ENCODE assay signal across 20 cellular contexts in the genomic region with DNA sequence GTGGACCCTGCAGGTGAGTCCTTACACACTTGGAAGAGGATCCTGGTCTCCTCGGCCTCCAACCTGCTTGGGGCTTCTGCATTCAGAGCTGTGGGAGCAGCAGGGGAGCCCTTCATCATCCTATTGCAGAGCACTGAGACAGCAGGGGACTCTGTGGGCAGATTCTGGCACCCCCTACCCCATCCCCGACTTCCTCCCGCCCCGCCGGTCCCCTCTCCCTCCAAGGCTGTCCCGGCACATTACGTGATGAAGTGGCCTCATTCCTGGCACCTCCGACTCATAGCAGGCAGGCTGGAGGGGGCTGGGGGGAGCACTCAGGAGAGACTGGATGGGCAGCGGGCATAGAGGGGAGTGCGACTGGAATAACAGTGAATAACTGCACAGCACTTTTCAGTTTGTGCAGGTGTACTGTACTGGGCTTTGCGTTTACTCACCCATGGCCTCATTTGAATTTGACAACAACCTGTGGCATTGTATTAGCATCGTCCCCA.
"Had no signal": no experiment of that assay in that cellular context is flagged by ENCODE, and none has a peak within 500 bp of the region (broad histone marks: within the 10 kb centered on the region; RNA-seq: fewer than 3 reads in every experiment).

No MANE protein-coding gene starts in this region.

- H3K4me1 Mint-ChIP-seq: naive thymus-derived CD8-positive, alpha-beta T cell; stimulated activated effector memory CD8-positive, alpha-beta T cell treated with anti-CD3 and anti-CD28 coated beads, Interleukin-12 subunit alpha, Interleukin-12 subunit beta, amount 100 ng/mL, for 72 hours had no signal

- H3K9me3 Mint-ChIP-seq: naive thymus-derived CD8-positive, alpha-beta T cell; stimulated activated effector memory CD8-positive, alpha-beta T cell treated with anti-CD3 and anti-CD28 coated beads, Interleukin-12 subunit alpha, Interleukin-12 subunit beta, amount 100 ng/mL, for 72 hours had no signal

- H2AFZ ChIP-seq: parathyroid adenoma had no signal

- ATAC-seq: gastrocnemius medialis; mucosa of descending colon; naive thymus-derived CD8-positive, alpha-beta T cell; stimulated activated effector memory CD8-positive, alpha-beta T cell treated with anti-CD3 and anti-CD28 coated beads, Interleukin-12 subunit alpha, Interleukin-12 subunit beta, amount 100 ng/mL, for 72 hours; stimulated activated naive CD8-positive, alpha-beta T cell treated with anti-CD3 and anti-CD28 coated beads, Interleukin-15, Interleukin-2, amounts not matched to agents 100 U/mL and 50 U/mL, for 24 hours had no signal

- H3K4me3 Mint-ChIP-seq: naive thymus-derived CD8-positive, alpha-beta T cell; stimulated activated effector memory CD8-positive, alpha-beta T cell treated with anti-CD3 and anti-CD28 coated beads, Interleukin-12 subunit alpha, Interleukin-12 subunit beta, amount 100 ng/mL, for 72 hours had no signal

- H3K27me3 ChIP-seq: gastrocnemius medialis, upper lobe of left lung, uterus had no signal

- H3K79me2 ChIP-seq: parathyroid adenoma had no signal

- H3K36me3 Mint-ChIP-seq: naive thymus-derived CD8-positive, alpha-beta T cell; stimulated activated effector memory CD8-positive, alpha-beta T cell treated with anti-CD3 and anti-CD28 coated beads, Interleukin-12 subunit alpha, Interleukin-12 subunit beta, amount 100 ng/mL, for 72 hours had no signal

- H3K27ac Mint-ChIP-seq: stimulated activated effector memory CD8-positive, alpha-beta T cell treated with anti-CD3 and anti-CD28 coated beads, Interleukin-12 subunit alpha, Interleukin-12 subunit beta, amount 100 ng/mL, for 72 hours had no signal

- FAIRE-seq: islet of Langerhans, small intestine had no signal

- H3K4me3 ChIP-seq: esophagus muscularis mucosa, gastrocnemius medialis, heart right ventricle, mucosa of descending colon, tibial artery, upper lobe of left lung, uterus had no signal

- H3K27ac ChIP-seq: epithelial cell of prostate, esophagus muscularis mucosa, gastrocnemius medialis, heart right ventricle, parathyroid adenoma, tibial artery, upper lobe of left lung, uterus had no signal

- H3K4me1 ChIP-seq: esophagus muscularis mucosa, gastrocnemius medialis, heart right ventricle, parathyroid adenoma, tibial artery, upper lobe of left lung, uterus had no signal

- H3K9ac ChIP-seq: parathyroid adenoma had no signal

- H3K36me3 ChIP-seq: esophagus muscularis mucosa, gastrocnemius medialis, heart right ventricle, tibial artery, upper lobe of left lung, uterus had no signal

- DNase-seq: effector memory CD4-positive, alpha-beta T cell; gastrocnemius medialis; heart right ventricle; hypothalamus; kidney glomerular epithelial cell; mammary epithelial cell; mucosa of descending colon; naive thymus-derived CD8-positive, alpha-beta T cell; small intestine; stimulated activated CD4-positive, alpha-beta T cell treated with anti-CD3 and anti-CD28 coated beads, Interleukin-12 subunit alpha, Interleukin-12 subunit beta, amount 100 ng/mL, for 4 hours; stimulated activated CD4-positive, alpha-beta T cell treated with anti-CD3 and anti-CD28 coated beads, Interleukin-4, amount 100 ng/mL, for 1 hour; stimulated activated naive CD8-positive, alpha-beta T cell treated with anti-CD3 and anti-CD28 coated beads, Interleukin-15, Interleukin-2, amounts not matched to agents 100 U/mL and 50 U/mL, for 24 hours; uterus had no signal

- H3K9me3 ChIP-seq: esophagus muscularis mucosa, gastrocnemius medialis, heart right ventricle, mucosa of descending colon, tibial artery, upper lobe of left lung, uterus had no signal
